20 cellular contexts compared by ENCODE assay signal in the genomic region with DNA sequence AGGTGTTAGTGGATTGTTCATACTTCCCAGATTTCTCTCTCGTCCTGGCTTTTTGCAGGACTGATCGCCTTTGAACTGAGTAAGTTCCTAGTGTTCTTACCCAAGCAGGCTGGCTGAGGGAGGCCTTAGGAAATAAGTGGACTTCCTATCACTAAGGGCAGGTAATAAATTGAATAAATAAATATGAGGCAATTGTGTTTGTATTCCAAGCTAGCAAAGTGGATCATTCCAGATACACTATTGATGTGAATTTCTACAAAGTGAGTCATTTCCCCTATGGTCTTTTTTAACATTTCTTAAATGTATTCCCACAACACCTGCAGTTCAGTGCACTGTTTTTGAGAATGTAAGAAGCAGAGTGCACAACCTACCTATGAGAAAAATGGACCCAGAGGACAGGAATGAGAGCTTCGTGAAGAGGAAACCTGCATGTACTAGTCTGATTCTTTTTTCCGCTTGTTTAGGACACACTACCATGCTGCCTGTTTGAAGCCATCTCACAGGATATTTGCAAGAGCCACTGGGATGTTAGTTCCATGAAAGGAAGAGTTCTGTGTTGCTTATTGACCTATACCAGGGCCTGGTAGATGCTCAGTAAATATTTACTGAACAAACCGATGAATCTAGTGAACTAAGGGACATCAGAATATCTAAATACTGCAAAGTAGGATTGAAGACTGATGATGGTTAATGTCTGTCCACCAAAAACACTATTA. TPM values are rescaled to one million over a fixed set of nuclear protein-coding genes. Genes with fewer than 3 reads are reported as not detected.
A peak's percentile ranks its signal among the peaks of the same experiment; 100 is the strongest.
DNase-seq lines count a peak whose midpoint lies in the region; TF ChIP-seq lines count a peak whose summit lies in the region.
"Had no signal": no experiment of that assay in that cellular context is flagged by ENCODE, and none has a peak within 500 bp of the region (broad histone marks: within the 10 kb centered on the region; RNA-seq: fewer than 3 reads in every experiment).

No MANE protein-coding gene starts in this region.

- no peaks in the 10 kb centered on the region for H3K36me3 ChIP-seq in breast epithelium
- H3K36me3 ChIP-seq in liver (ENCODE audit: control insufficient read depth in 4 of 4, insufficient read depth in 3 of 4, low read depth in 1 of 4, low read length in 3 of 4) = no peaks in the 10 kb centered on the region
- H3K36me3 ChIP-seq: HAP-1, SJSA1 had no signal

- CTCF ChIA-PET in MCF 10A (lab: Yijun Ruan, JAX) = interaction anchor here (0.6 to 0.8 kb wide), 2 partner anchors 12 to 55 kb away, joined by 4 read pairs; no protein-coding TSS in a partner anchor

- no peak overlapping the region for H3K4me3 ChIP-seq in breast epithelium
- no peak overlapping the region for H3K4me3 ChIP-seq in liver (ENCODE audit: low read depth in 1 of 3, low read length in 3 of 3)
- H3K4me3 ChIP-seq: GM23338, HAP-1, SJSA1 had no signal

- no peak for TF ChIP-seq POLR2A in breast epithelium (IDR thresholded peaks at IDR 0.05)

- no peak overlapping the region for H3K9ac ChIP-seq in liver (ENCODE audit: low read depth in 1 of 2, low read length in 2 of 2)

- H3K4me3 Mint-ChIP-seq in MCF 10A (ENCODE audit: unreplicated experiment) = no peak overlapping the region
- H3K4me3 Mint-ChIP-seq in progenitor cell of endocrine pancreas (ENCODE audit: low read depth) = no peak overlapping the region
- H3K4me3 Mint-ChIP-seq: CD8-positive, alpha-beta memory T cell; GM23338 had no signal

- peak; percentile 16 to 28 for TF ChIP-seq RAD21 in liver (IDR thresholded peaks at IDR 0.05)

- H3K27me3 ChIP-seq in breast epithelium (no peaks in the 10 kb centered on the region), liver (ENCODE audit: control insufficient read depth in 4 of 4, insufficient read depth in 4 of 4, low read length in 3 of 4) (no peaks in the 10 kb centered on the region)
- H3K27me3 ChIP-seq: SJSA1 had no signal

- peaks cover 2 to 8% of the 10 kb centered on the region in 2 donors for H3K9me3 ChIP-seq in breast epithelium
- peaks cover 0 to 2% (median 0%) of the 10 kb centered on the region in 4 donors for H3K9me3 ChIP-seq in liver (ENCODE audit: control insufficient read depth in 4 of 4, low read length in 3 of 4)
- H3K9me3 ChIP-seq: HAP-1, SJSA1 had no signal

- BruUV-seq in MCF 10A (replicated peaks; lab: Mats Ljungman, UMichigan) = no TSS peak

- H3K4me1 ChIP-seq in breast epithelium (no peaks in the 10 kb centered on the region), liver (ENCODE audit: control insufficient read depth in 4 of 4, insufficient read depth in 4 of 4, low read length in 3 of 4) (peaks cover 0 to 7% (median 4%) of the 10 kb centered on the region in 4 donors)
- H3K4me1 ChIP-seq: HAP-1, SJSA1 had no signal

- no peak for TF ChIP-seq CTCF in MCF 10A (IDR thresholded peaks at IDR 0.05; ENCODE audit: unreplicated experiment)
- TF ChIP-seq CTCF in breast epithelium (IDR thresholded peaks at IDR 0.05) = no peak
- no peak for TF ChIP-seq CTCF in liver (IDR thresholded peaks at IDR 0.05; ENCODE audit: low read depth, low read length, missing input control)
- TF ChIP-seq CTCF in progenitor cell of endocrine pancreas (IDR thresholded peaks at IDR 0.05; ENCODE audit: unreplicated experiment) = no peak

- H3K27ac ChIP-seq in breast epithelium (no peak overlapping the region), liver (ENCODE audit: low read depth in 1 of 2, low read length in 2 of 2) (peak overlapping the region in 1 of 2 donors; percentile 21)
- H3K27ac ChIP-seq: C4-2B, SJSA1 had no signal

- H3K27me3 Mint-ChIP-seq in MCF 10A (ENCODE audit: insufficient read depth, unreplicated experiment) = no peaks in the 10 kb centered on the region
- H3K27me3 Mint-ChIP-seq in progenitor cell of endocrine pancreas = no peaks in the 10 kb centered on the region

- POLR2A ChIA-PET in MCF 10A (lab: Yijun Ruan, JAX) = interaction anchor here (2.2 kb wide), 1 partner anchor 15 kb away, joined by 5 read pairs; no protein-coding TSS in a partner anchor

- WGBS in liver = 65% methylated on average over 5 of the region's 5 CpGs

- H3K36me3 Mint-ChIP-seq in MCF 10A (ENCODE audit: insufficient read depth, unreplicated experiment) (no peaks in the 10 kb centered on the region), progenitor cell of endocrine pancreas (ENCODE audit: insufficient read depth) (no peaks in the 10 kb centered on the region)
- H3K36me3 Mint-ChIP-seq: CD8-positive, alpha-beta memory T cell had no signal

- intact Hi-C loops in MCF 10A (cut with micrococcal nuclease) (no loop called here), breast epithelium (cut with DNase I; ENCODE audit: low total_unique reads) (no loop called here)

- H3K4me1 Mint-ChIP-seq in MCF 10A (ENCODE audit: insufficient read depth, unreplicated experiment) = peaks cover 17% of the 10 kb centered on the region
- H3K4me1 Mint-ChIP-seq in progenitor cell of endocrine pancreas (ENCODE audit: low read depth) = no peaks in the 10 kb centered on the region
- H3K4me1 Mint-ChIP-seq: CD8-positive, alpha-beta memory T cell; GM23338 had no signal

- H3K9me3 Mint-ChIP-seq in MCF 10A (ENCODE audit: unreplicated experiment) (peaks cover 17% of the 10 kb centered on the region), progenitor cell of endocrine pancreas (ENCODE audit: low read depth) (no peaks in the 10 kb centered on the region)

- H3K27ac Mint-ChIP-seq in MCF 10A (ENCODE audit: low read depth, unreplicated experiment) (no peak overlapping the region), progenitor cell of endocrine pancreas (no peak overlapping the region)
- H3K27ac Mint-ChIP-seq: GM23338 had no signal

- DNase-seq in MCF 10A (ENCODE audit: unreplicated experiment) (peak; percentile 29), breast epithelium (ENCODE audit: low spot score in 2 of 2) (no peak), dermis microvascular lymphatic vessel endothelial cell (ENCODE audit: low read depth in 2 of 2) (peak; percentile 9 to 54), progenitor cell of endocrine pancreas (ENCODE audit: low spot score, unreplicated experiment) (no peak), GM03348 (ENCODE audit: low spot score) (no peak), NCI-H1048 (lab: John Stamatoyannopoulos, UW) (no peak)
- DNase-seq: AML-193; CD8-positive, alpha-beta memory T cell; DMS79; KBM-7; NCI-H1105; NCI-H2029 treated with DMSO at 0.1 percent for 48 hours; NCI-H2171; NCI-H524 treated with DMSO at 0.1 percent for 48 hours; NCI-H82 had no signal

TF ChIP-seq in liver, 16 proteins besides CTCF, POLR2A, EP300 and RAD21:
- TF ChIP-seq YY1 (IDR thresholded peaks at IDR 0.05) (peak; percentile 33), SP1 (IDR thresholded peaks at IDR 0.05) (peak; percentile 9), HNF4G (IDR thresholded peaks at IDR 0.05) (no peak), GABPA (IDR thresholded peaks at IDR 0.05 in 1 of 2, conservative IDR thresholded peaks at IDR 0.05 in 1 of 2) (no peak), JUND (IDR thresholded peaks at IDR 0.05) (peak in 1 of 2 donors; percentile 47), EGR1 (IDR thresholded peaks at IDR 0.05; ENCODE audit: low read depth in 2 of 2) (no peak), RXRA (IDR thresholded peaks at IDR 0.05) (peak in 1 of 2 donors; percentile 6), HNF4A (conservative IDR thresholded peaks at IDR 0.05) (peak; percentile 16 to 20), TAF1 (conservative IDR thresholded peaks at IDR 0.05) (no peak), FOXA1 (IDR thresholded peaks at IDR 0.05) (no peak), NR2F2 (IDR thresholded peaks at IDR 0.05) (no peak), FOXA2 (IDR thresholded peaks at IDR 0.05) (peak; percentile 69)
- TF ChIP-seq, protein P1, sequence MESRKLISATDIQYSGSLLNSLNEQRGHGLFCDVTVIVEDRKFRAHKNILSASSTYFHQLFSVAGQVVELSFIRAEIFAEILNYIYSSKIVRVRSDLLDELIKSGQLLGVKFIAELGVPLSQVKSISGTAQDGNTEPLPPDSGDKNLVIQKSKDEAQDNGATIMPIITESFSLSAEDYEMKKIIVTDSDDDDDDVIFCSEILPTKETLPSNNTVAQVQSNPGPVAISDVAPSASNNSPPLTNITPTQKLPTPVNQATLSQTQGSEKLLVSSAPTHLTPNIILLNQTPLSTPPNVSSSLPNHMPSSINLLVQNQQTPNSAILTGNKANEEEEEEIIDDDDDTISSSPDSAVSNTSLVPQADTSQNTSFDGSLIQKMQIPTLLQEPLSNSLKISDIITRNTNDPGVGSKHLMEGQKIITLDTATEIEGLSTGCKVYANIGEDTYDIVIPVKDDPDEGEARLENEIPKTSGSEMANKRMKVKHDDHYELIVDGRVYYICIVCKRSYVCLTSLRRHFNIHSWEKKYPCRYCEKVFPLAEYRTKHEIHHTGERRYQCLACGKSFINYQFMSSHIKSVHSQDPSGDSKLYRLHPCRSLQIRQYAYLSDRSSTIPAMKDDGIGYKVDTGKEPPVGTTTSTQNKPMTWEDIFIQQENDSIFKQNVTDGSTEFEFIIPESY (IDR thresholded peaks at IDR 0.05) = no peak
- TF ChIP-seq, protein P2, sequence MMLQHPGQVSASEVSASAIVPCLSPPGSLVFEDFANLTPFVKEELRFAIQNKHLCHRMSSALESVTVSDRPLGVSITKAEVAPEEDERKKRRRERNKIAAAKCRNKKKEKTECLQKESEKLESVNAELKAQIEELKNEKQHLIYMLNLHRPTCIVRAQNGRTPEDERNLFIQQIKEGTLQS (IDR thresholded peaks at IDR 0.05) = no peak
- TF ChIP-seq, protein P3, sequence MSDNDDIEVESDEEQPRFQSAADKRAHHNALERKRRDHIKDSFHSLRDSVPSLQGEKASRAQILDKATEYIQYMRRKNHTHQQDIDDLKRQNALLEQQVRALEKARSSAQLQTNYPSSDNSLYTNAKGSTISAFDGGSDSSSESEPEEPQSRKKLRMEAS (IDR thresholded peaks at IDR 0.05) = no peak

RNA-seq across cellular contexts. Expression of gene SMAD1, which starts 29.0 kb away (rescaled TPM):
- 23.7 and 27.9 TPM in 2 replicates for total RNA-seq in MCF 10A (2022)
- 10 to 100 TPM; 19.5 to 62.8 (median 43.6) TPM for total RNA-seq in breast epithelium
- 68.4 and 78.8 TPM in 2 replicates for total RNA-seq in dermis microvascular lymphatic vessel endothelial cell
- total RNA-seq in liver = 10 to 100 TPM in 1 of 2 donors, 1 to 10 TPM in 1; 6.3 to 43.8 TPM
- 10 to 100 TPM; 10.5 to 18.8 TPM for polyA plus RNA-seq in liver
- total RNA-seq in progenitor cell of endocrine pancreas = 26.3 and 32.5 TPM in 2 replicates

Comparison
In these comparisons a context has a peak if more than half of its experiments do, and no peak if none do; other contexts are left out.
1. DNase-seq: peak in MCF 10A (single experiment) and dermis microvascular lymphatic vessel endothelial cell (2 of 2); none in breast epithelium (0 of 2), progenitor cell of endocrine pancreas (single experiment), GM03348 (single experiment) and NCI-H1048 (single experiment).